Comparison of ENCODE assay signal across 18 cellular contexts in genomic region chr17:1260762-1261161, GRCh38. TPM values are rescaled to one million over a fixed set of nuclear protein-coding genes. Genes with fewer than 3 reads are reported as not detected.
A peak's percentile ranks its signal among the peaks of the same experiment; 100 is the strongest.
DNase-seq lines count a peak whose midpoint lies in the region; ATAC-seq lines count a peak whose summit lies in the region.
"Had no signal": no experiment of that assay in that cellular context is flagged by ENCODE, and none has a peak within 500 bp of the region (broad histone marks: within the 10 kb centered on the region; RNA-seq: fewer than 3 reads in every experiment).

No MANE protein-coding gene starts in this region.

- POLR2A ChIA-PET in naive thymus-derived CD8-positive, alpha-beta T cell (lab: Charles Lee): interaction anchor here (1.2 kb wide), 1 partner anchor 72 kb away, joined by 3 read pairs; no protein-coding TSS in a partner anchor

- DNase-seq in T-helper 1 cell: no peak
- DNase-seq in CD4-positive, CD25-positive, alpha-beta regulatory T cell: no peak
- no peak for DNase-seq in activated T-helper 1 cell treated with anti-CD3 and anti-CD28 coated beads, Interleukin-12 subunit alpha, Interleukin-12 subunit beta, Interleukin-2, Interleukin-4 antibody, amounts not matched to agents 30 ng/mL and 10 ng/mL and 1 ng/mL, durations not matched to agents 14 hours and 24 hours and 36 hours (ENCODE audit: low spot score)
- DNase-seq in naive thymus-derived CD8-positive, alpha-beta T cell: no peak
- DNase-seq in activated CD4-positive, CD25-positive, alpha-beta regulatory T cell treated with anti-CD3 and anti-CD28 coated beads, Interleukin-2, amount 50 U/mL, for 72 hours: no peak
- no peak for DNase-seq in NCI-H146 treated with DMSO at 0.1 percent for 48 hours (lab: John Stamatoyannopoulos, UW; ENCODE audit: unreplicated experiment)
- DNase-seq: activated CD4-positive, alpha-beta T cell treated with anti-CD3 and anti-CD28 coated beads for 4 hours; activated CD8-positive, alpha-beta memory T cell treated with anti-CD3 and anti-CD28 coated beads, Interleukin-2, amount 50 U/mL, for 48 hours; NCI-H1105; NCI-H510A treated with DMSO at 0.1 percent for 48 hours; RPMI8226; stimulated activated CD4-positive, alpha-beta T cell treated with anti-CD3 and anti-CD28 coated beads, Interleukin-4, amount 100 ng/mL, for 4 hours had no signal

- peaks cover 5% of the 10 kb centered on the region for H3K36me3 Mint-ChIP-seq in T-helper 1 cell treated with Interleukin-12 subunit alpha and Interleukin-12 subunit beta and Interleukin-4 antibody, amounts not matched to agents 30 μg/mL and 1 μg/mL, for 36 hours (ENCODE audit: low read depth)
- H3K36me3 Mint-ChIP-seq in CD4-positive, CD25-positive, alpha-beta regulatory T cell: no peaks in the 10 kb centered on the region
- no peaks in the 10 kb centered on the region for H3K36me3 Mint-ChIP-seq in activated T-helper 1 cell treated with anti-CD3 and anti-CD28 coated beads, Interleukin-12 subunit alpha, Interleukin-12 subunit beta, Interleukin-2, Interleukin-4 antibody, amounts not matched to agents 30 ng/mL and 10 ng/mL and 1 ng/mL, durations not matched to agents 14 hours and 24 hours and 36 hours (ENCODE audit: low read depth)
- no peaks in the 10 kb centered on the region for H3K36me3 Mint-ChIP-seq in naive thymus-derived CD8-positive, alpha-beta T cell

- no peak for ATAC-seq in CD4-positive, CD25-positive, alpha-beta regulatory T cell (ENCODE audit: low read depth in 2 of 2)
- no peak for ATAC-seq in naive thymus-derived CD8-positive, alpha-beta T cell
- no peak for ATAC-seq in HG03354 (IDR thresholded peaks at IDR 0.05; ENCODE audit: poor library complexity, severe bottlenecking, unreplicated experiment)
- ATAC-seq: HCT116 had no signal

- H3K27ac ChIP-seq in CD4-positive, CD25-positive, alpha-beta regulatory T cell (ENCODE audit: insufficient read depth, low read length, poor library complexity, severe bottlenecking): no peak overlapping the region
- H3K27ac ChIP-seq: coronary artery, neutrophil had no signal

- no peak overlapping the region for H3K4me3 ChIP-seq in CD4-positive, CD25-positive, alpha-beta regulatory T cell (ENCODE audit: low read depth, low read length)

- intact Hi-C loops in activated T-helper 1 cell treated with anti-CD3 and anti-CD28 coated beads, Interleukin-12 subunit alpha, Interleukin-12 subunit beta, Interleukin-2, Interleukin-4 antibody, amounts not matched to agents 30 ng/mL and 10 ng/mL and 1 ng/mL, durations not matched to agents 14 hours and 24 hours and 36 hours (cut with micrococcal nuclease): no loop called here

- no peak overlapping the region for H3K27ac Mint-ChIP-seq in T-helper 1 cell treated with Interleukin-12 subunit alpha and Interleukin-12 subunit beta and Interleukin-4 antibody, amounts not matched to agents 30 μg/mL and 1 μg/mL, for 36 hours
- no peak overlapping the region for H3K27ac Mint-ChIP-seq in CD4-positive, CD25-positive, alpha-beta regulatory T cell
- H3K27ac Mint-ChIP-seq in activated T-helper 1 cell treated with anti-CD3 and anti-CD28 coated beads, Interleukin-12 subunit alpha, Interleukin-12 subunit beta, Interleukin-2, Interleukin-4 antibody, amounts not matched to agents 30 ng/mL and 10 ng/mL and 1 ng/mL, durations not matched to agents 14 hours and 24 hours and 36 hours: no peak overlapping the region
- peak overlapping the region in 4 of 10 donors; percentile 7 to 83 (median 48) for H3K27ac Mint-ChIP-seq in naive thymus-derived CD8-positive, alpha-beta T cell

- no peaks in the 10 kb centered on the region for H3K36me3 ChIP-seq in CD4-positive, CD25-positive, alpha-beta regulatory T cell (ENCODE audit: control insufficient read depth, insufficient read depth, low read length)
- H3K36me3 ChIP-seq: neutrophil, upper lobe of left lung had no signal

- H3K27me3 ChIP-seq in CD4-positive, CD25-positive, alpha-beta regulatory T cell (ENCODE audit: control insufficient read depth, insufficient read depth, low read length): peaks cover 8% of the 10 kb centered on the region
- H3K27me3 ChIP-seq: upper lobe of left lung had no signal

- H3K4me3 Mint-ChIP-seq in T-helper 1 cell treated with Interleukin-12 subunit alpha and Interleukin-12 subunit beta and Interleukin-4 antibody, amounts not matched to agents 30 μg/mL and 1 μg/mL, for 36 hours: peak overlapping the region; percentile 46
- peak overlapping the region in 3 of 4 donors; percentile 2 to 57 (median 33) for H3K4me3 Mint-ChIP-seq in CD4-positive, CD25-positive, alpha-beta regulatory T cell
- H3K4me3 Mint-ChIP-seq in activated T-helper 1 cell treated with anti-CD3 and anti-CD28 coated beads, Interleukin-12 subunit alpha, Interleukin-12 subunit beta, Interleukin-2, Interleukin-4 antibody, amounts not matched to agents 30 ng/mL and 10 ng/mL and 1 ng/mL, durations not matched to agents 14 hours and 24 hours and 36 hours: peak overlapping the region; percentile 10
- peak overlapping the region in 8 of 10 donors; percentile 4 to 65 (median 52) for H3K4me3 Mint-ChIP-seq in naive thymus-derived CD8-positive, alpha-beta T cell

- H3K4me1 Mint-ChIP-seq in T-helper 1 cell treated with Interleukin-12 subunit alpha and Interleukin-12 subunit beta and Interleukin-4 antibody, amounts not matched to agents 30 μg/mL and 1 μg/mL, for 36 hours (ENCODE audit: low read depth): peaks cover 16% of the 10 kb centered on the region
- peaks cover 3 to 19% (median 8%) of the 10 kb centered on the region in 4 donors for H3K4me1 Mint-ChIP-seq in CD4-positive, CD25-positive, alpha-beta regulatory T cell
- peaks cover 19% of the 10 kb centered on the region for H3K4me1 Mint-ChIP-seq in activated T-helper 1 cell treated with anti-CD3 and anti-CD28 coated beads, Interleukin-12 subunit alpha, Interleukin-12 subunit beta, Interleukin-2, Interleukin-4 antibody, amounts not matched to agents 30 ng/mL and 10 ng/mL and 1 ng/mL, durations not matched to agents 14 hours and 24 hours and 36 hours (ENCODE audit: low read depth)
- H3K4me1 Mint-ChIP-seq in naive thymus-derived CD8-positive, alpha-beta T cell: peaks cover 16 to 36% (median 34%) of the 10 kb centered on the region in 4 donors

- no peaks in the 10 kb centered on the region for H3K9me3 Mint-ChIP-seq in T-helper 1 cell treated with Interleukin-12 subunit alpha and Interleukin-12 subunit beta and Interleukin-4 antibody, amounts not matched to agents 30 μg/mL and 1 μg/mL, for 36 hours
- peaks cover 0 to 3% (median 0%) of the 10 kb centered on the region in 7 donors for H3K9me3 Mint-ChIP-seq in CD4-positive, CD25-positive, alpha-beta regulatory T cell
- H3K9me3 Mint-ChIP-seq in activated T-helper 1 cell treated with anti-CD3 and anti-CD28 coated beads, Interleukin-12 subunit alpha, Interleukin-12 subunit beta, Interleukin-2, Interleukin-4 antibody, amounts not matched to agents 30 ng/mL and 10 ng/mL and 1 ng/mL, durations not matched to agents 14 hours and 24 hours and 36 hours: no peaks in the 10 kb centered on the region
- no peaks in the 10 kb centered on the region for H3K9me3 Mint-ChIP-seq in naive thymus-derived CD8-positive, alpha-beta T cell

- H3K4me1 ChIP-seq in CD4-positive, CD25-positive, alpha-beta regulatory T cell (ENCODE audit: control insufficient read depth, insufficient read depth, low read length, poor library complexity, severe bottlenecking): peaks cover 16% of the 10 kb centered on the region

- peaks cover 46% of the 10 kb centered on the region for H3K27me3 Mint-ChIP-seq in T-helper 1 cell treated with Interleukin-12 subunit alpha and Interleukin-12 subunit beta and Interleukin-4 antibody, amounts not matched to agents 30 μg/mL and 1 μg/mL, for 36 hours (ENCODE audit: low read depth)
- H3K27me3 Mint-ChIP-seq in CD4-positive, CD25-positive, alpha-beta regulatory T cell: peaks cover 28% of the 10 kb centered on the region
- H3K27me3 Mint-ChIP-seq in activated T-helper 1 cell treated with anti-CD3 and anti-CD28 coated beads, Interleukin-12 subunit alpha, Interleukin-12 subunit beta, Interleukin-2, Interleukin-4 antibody, amounts not matched to agents 30 ng/mL and 10 ng/mL and 1 ng/mL, durations not matched to agents 14 hours and 24 hours and 36 hours (ENCODE audit: insufficient read depth): peaks cover 45% of the 10 kb centered on the region
- H3K27me3 Mint-ChIP-seq in naive thymus-derived CD8-positive, alpha-beta T cell: peaks cover 0 to 19% (median under 1%) of the 10 kb centered on the region in 5 donors

- no peaks in the 10 kb centered on the region for H3K9me3 ChIP-seq in CD4-positive, CD25-positive, alpha-beta regulatory T cell (ENCODE audit: control insufficient read depth in 2 of 2, low read length in 2 of 2)
- H3K9me3 ChIP-seq: neutrophil, upper lobe of left lung had no signal

RNA-seq across cellular contexts. Expression of gene BHLHA9, which starts 9.5 kb away (rescaled TPM):
- not detected for total RNA-seq in CD4-positive, CD25-positive, alpha-beta regulatory T cell
- not detected for polyA plus RNA-seq in CD4-positive, CD25-positive, alpha-beta regulatory T cell
- not detected in 2 replicates for total RNA-seq in activated T-helper 1 cell treated with anti-CD3 and anti-CD28 coated beads, Interleukin-12 subunit alpha, Interleukin-12 subunit beta, Interleukin-2, Interleukin-4 antibody, amounts not matched to agents 30 ng/mL and 10 ng/mL and 1 ng/mL, durations not matched to agents 14 hours and 24 hours and 36 hours
- not detected for total RNA-seq in naive thymus-derived CD8-positive, alpha-beta T cell
- not detected for polyA plus RNA-seq in naive thymus-derived CD8-positive, alpha-beta T cell
- total RNA-seq: upper lobe of left lung had no signal

RNA-seq across cellular contexts. Expression of gene TRARG1, which starts 18.7 kb away (rescaled TPM):
- total RNA-seq in CD4-positive, CD25-positive, alpha-beta regulatory T cell: 0.15 TPM
- under 1 TPM in 2 of 4 donors, not detected in 2; 0.11 to 0.14 TPM for polyA plus RNA-seq in CD4-positive, CD25-positive, alpha-beta regulatory T cell
- total RNA-seq in activated T-helper 1 cell treated with anti-CD3 and anti-CD28 coated beads, Interleukin-12 subunit alpha, Interleukin-12 subunit beta, Interleukin-2, Interleukin-4 antibody, amounts not matched to agents 30 ng/mL and 10 ng/mL and 1 ng/mL, durations not matched to agents 14 hours and 24 hours and 36 hours: 0.05 and 0.08 TPM in 2 replicates
- not detected for total RNA-seq in naive thymus-derived CD8-positive, alpha-beta T cell
- polyA plus RNA-seq in naive thymus-derived CD8-positive, alpha-beta T cell: under 1 TPM in 1 of 3 donors, not detected in 2; 0.14 TPM
- total RNA-seq: upper lobe of left lung had no signal
